ENCODE assay signal across 8 cellular contexts in genomic region chr3:124351430-124352142, GRCh38.
DNase-seq lines count a peak whose midpoint lies in the region; ATAC-seq and TF ChIP-seq lines count a peak whose summit lies in the region.

No MANE protein-coding gene starts in this region.

- no peak overlapping the region for H3K9ac ChIP-seq in MM.1S (ENCODE audit: low read length)

- no peaks in the 10 kb centered on the region for H3K27me3 ChIP-seq in MM.1S (replicated peaks; ENCODE audit: insufficient read depth, low read length)
- no peaks in the 10 kb centered on the region for H3K27me3 ChIP-seq in SJSA1 (replicated peaks)
- peaks cover 21% of the 10 kb centered on the region for H3K27me3 ChIP-seq in osteoblast (ENCODE audit: insufficient read depth, low read length)

- H3K36me3 ChIP-seq in MM.1S (replicated peaks; ENCODE audit: insufficient read depth, low read length) (no peaks in the 10 kb centered on the region), SJSA1 (no peaks in the 10 kb centered on the region), osteoblast (ENCODE audit: insufficient read depth, low read length) (no peaks in the 10 kb centered on the region)

- H3K9me2 ChIP-seq in MM.1S (replicated peaks; ENCODE audit: insufficient read depth, low read length) = no peaks in the 10 kb centered on the region

- H3K4me2 ChIP-seq in MM.1S (ENCODE audit: low read depth, low read length) (no peak overlapping the region), osteoblast (ENCODE audit: insufficient read depth, low read length) (no peak overlapping the region)

- ATAC-seq in HG03108 (IDR thresholded peaks at IDR 0.05; ENCODE audit: unreplicated experiment) (no peak), GM18505 (IDR thresholded peaks at IDR 0.05; ENCODE audit: unreplicated experiment) (no peak)

- H3K27ac ChIP-seq in MM.1S (ENCODE audit: low read length) (no peak overlapping the region), SJSA1 (no peak overlapping the region), osteoblast (ENCODE audit: low read depth, low read length) (no peak overlapping the region)

- DNase-seq in GDM1 (lab: John Stamatoyannopoulos, UW) (peak; percentile 2), MM.1S (peak; percentile 75), SJSA1 (ENCODE audit: low read depth in 1 of 2, low spot score in 2 of 2) (peak; percentile 55 to 62), foreskin fibroblast (peak; percentile 34 to 64), osteoblast (ENCODE audit: insufficient read length, low spot score, missing footprints) (peak; percentile 89)
- no peak for DNase-seq in stimulated activated CD4-positive, alpha-beta T cell treated with anti-CD3 and anti-CD28 coated beads, Interleukin-4, amount 100 ng/mL, for 24 hours

- no peaks in the 10 kb centered on the region for H3F3A ChIP-seq in MM.1S (ENCODE audit: insufficient read depth, low read length)

- H2AFZ ChIP-seq in MM.1S (ENCODE audit: low read length) = no peak overlapping the region
- H2AFZ ChIP-seq in osteoblast (ENCODE audit: low read length) = no peak overlapping the region

- TF ChIP-seq POLR2A in GM18505 (IDR thresholded peaks at IDR 0.05; ENCODE audit: borderline replicate concordance, extremely low read depth, insufficient read depth, insufficient read length) = no peak

- H3K4me3 ChIP-seq in MM.1S (ENCODE audit: low read length) = no peak overlapping the region
- H3K4me3 ChIP-seq in SJSA1 = no peak overlapping the region
- H3K4me3 ChIP-seq in foreskin fibroblast (ENCODE audit: low read depth in 1 of 2, low read length in 2 of 2) = no peak overlapping the region
- H3K4me3 ChIP-seq in osteoblast (ENCODE audit: insufficient read depth, low read length) = no peak overlapping the region

- H3K9me3 ChIP-seq in MM.1S (replicated peaks; ENCODE audit: insufficient read depth, low read length) (no peaks in the 10 kb centered on the region), SJSA1 (replicated peaks) (no peaks in the 10 kb centered on the region), osteoblast (ENCODE audit: low read depth, low read length) (no peaks in the 10 kb centered on the region)

- H3K4me1 ChIP-seq in MM.1S (ENCODE audit: low read length) (peaks cover 7% of the 10 kb centered on the region; the same call in 1 of the 2 replicates), SJSA1 (replicated peaks) (peaks cover 5% of the 10 kb centered on the region; the same call in 1 of the 2 replicates), osteoblast (ENCODE audit: insufficient read depth, low read length) (no peaks in the 10 kb centered on the region)

- H4K20me1 ChIP-seq in MM.1S (ENCODE audit: insufficient read depth, low read length) = no peaks in the 10 kb centered on the region
- H4K20me1 ChIP-seq in osteoblast (ENCODE audit: insufficient read depth, low read length) = no peaks in the 10 kb centered on the region

- peak; percentile 73 for TF ChIP-seq CTCF in MM.1S (IDR thresholded peaks at IDR 0.05; ENCODE audit: low read length)
- peak; percentile 58 for TF ChIP-seq CTCF in foreskin fibroblast (IDR thresholded peaks at IDR 0.05; ENCODE audit: low read depth, low read length)
- peak; percentile 69 for TF ChIP-seq CTCF in osteoblast (IDR thresholded peaks at IDR 0.05; ENCODE audit: extremely low read depth, low read depth, low read length)

- H3K79me2 ChIP-seq in MM.1S (ENCODE audit: low read length) (no peaks in the 10 kb centered on the region), osteoblast (ENCODE audit: insufficient read depth, low read length) (no peaks in the 10 kb centered on the region)
